8 cellular contexts compared by ENCODE assay signal in the genomic region with DNA sequence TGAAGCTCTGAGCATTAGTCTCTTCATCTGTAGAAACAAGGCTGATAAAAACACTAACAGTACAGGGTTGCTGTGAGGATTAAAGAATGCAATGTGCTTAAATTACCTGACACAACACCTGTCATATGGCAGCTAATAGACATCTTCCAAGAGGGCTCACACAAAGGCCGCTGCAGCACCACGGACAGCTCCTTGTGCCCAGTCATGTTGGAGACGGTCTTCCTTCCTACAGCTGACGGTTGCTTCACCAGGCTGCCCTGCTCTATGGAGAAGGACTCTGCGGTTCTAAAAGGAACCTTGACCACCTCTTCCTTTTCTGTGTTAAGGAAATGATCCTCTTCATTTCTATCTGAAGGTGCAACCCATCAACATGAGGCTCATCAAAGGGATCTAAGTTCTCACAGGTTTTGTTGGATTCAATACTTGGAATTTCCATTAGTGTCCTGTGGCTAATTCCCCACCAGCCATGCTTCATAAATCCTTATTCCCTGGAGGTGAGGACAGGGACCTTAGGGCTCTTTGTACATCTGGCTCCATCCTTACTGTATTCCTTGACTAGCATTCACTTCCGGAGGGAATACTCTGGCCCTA.
A peak's percentile ranks its signal among the peaks of the same experiment; 100 is the strongest.
DNase-seq lines count a peak whose midpoint lies in the region; ATAC-seq and TF ChIP-seq lines count a peak whose summit lies in the region.

No MANE protein-coding gene starts in this region.

- TF ChIP-seq CTCF in endothelial cell (IDR thresholded peaks at IDR 0.05; ENCODE audit: unreplicated experiment) = no peak
- TF ChIP-seq CTCF in progenitor cell of endocrine pancreas (IDR thresholded peaks at IDR 0.05; ENCODE audit: unreplicated experiment) = no peak
- TF ChIP-seq CTCF in suprapubic skin (IDR thresholded peaks at IDR 0.05) = no peak

- DNase-seq in HT1080 (ENCODE audit: low read depth) (peak; percentile 21), endothelial cell (ENCODE audit: low spot score) (peak; percentile 78), progenitor cell of endocrine pancreas (ENCODE audit: low spot score, unreplicated experiment) (peak; percentile 78), suprapubic skin (ENCODE audit: low spot score in 2 of 2) (no peak), GM19240 (ENCODE audit: insufficient read length, low spot score) (no peak)

- no peaks in the 10 kb centered on the region for H3K36me3 Mint-ChIP-seq in endothelial cell (ENCODE audit: low read depth, unreplicated experiment)
- H3K36me3 Mint-ChIP-seq in progenitor cell of endocrine pancreas (ENCODE audit: insufficient read depth) = no peaks in the 10 kb centered on the region

- H3K27me3 ChIP-seq in suprapubic skin = peaks cover 9% of the 10 kb centered on the region

- H3K9me3 ChIP-seq in suprapubic skin = no peaks in the 10 kb centered on the region

- ATAC-seq in SK-N-SH treated with all-trans-retinoic acid at 6 μM for 48 hours (no peak), HG03342 (IDR thresholded peaks at IDR 0.05; ENCODE audit: unreplicated experiment) (no peak), GM18517 (IDR thresholded peaks at IDR 0.05; ENCODE audit: unreplicated experiment) (no peak)

- H3K4me1 ChIP-seq in suprapubic skin = no peaks in the 10 kb centered on the region

- no peaks in the 10 kb centered on the region for H3K36me3 ChIP-seq in suprapubic skin

- H3K4me1 Mint-ChIP-seq in endothelial cell (ENCODE audit: unreplicated experiment) = no peaks in the 10 kb centered on the region
- no peaks in the 10 kb centered on the region for H3K4me1 Mint-ChIP-seq in progenitor cell of endocrine pancreas (ENCODE audit: low read depth)

- H3K27me3 Mint-ChIP-seq in endothelial cell (ENCODE audit: unreplicated experiment) = peaks cover 2% of the 10 kb centered on the region
- H3K27me3 Mint-ChIP-seq in progenitor cell of endocrine pancreas = peaks cover 45% of the 10 kb centered on the region

- H3K27ac ChIP-seq in suprapubic skin = no peak overlapping the region

- H3K27ac Mint-ChIP-seq in endothelial cell (ENCODE audit: unreplicated experiment) (no peak overlapping the region), progenitor cell of endocrine pancreas (no peak overlapping the region)

- no peak for TF ChIP-seq POLR2A in suprapubic skin (IDR thresholded peaks at IDR 0.05)

- H3K9me3 Mint-ChIP-seq in endothelial cell (ENCODE audit: unreplicated experiment) = no peaks in the 10 kb centered on the region
- H3K9me3 Mint-ChIP-seq in progenitor cell of endocrine pancreas (ENCODE audit: low read depth) = no peaks in the 10 kb centered on the region

- WGBS in suprapubic skin = 21% methylated on average over 6 of the region's 6 CpGs

- no peak overlapping the region for H3K4me3 ChIP-seq in suprapubic skin

- no peak for TF ChIP-seq EP300 in suprapubic skin (IDR thresholded peaks at IDR 0.05)

- H3K4me3 Mint-ChIP-seq in endothelial cell (ENCODE audit: unreplicated experiment) (no peak overlapping the region), progenitor cell of endocrine pancreas (ENCODE audit: low read depth) (no peak overlapping the region)

TF ChIP-seq in SK-N-SH treated with all-trans-retinoic acid at 6 μM for 48 hours, 23 proteins besides CTCF, POLR2A, EP300 and RAD21:
- TF ChIP-seq TCF4 (CRISPR knock-in tag; IDR thresholded peaks at IDR 0.05; ENCODE audit: borderline replicate concordance) = no peak
- TF ChIP-seq SNAI2 (CRISPR knock-in tag; IDR thresholded peaks at IDR 0.05) = peak; percentile 70; the same call in 1 of the 2 replicates
- TF ChIP-seq GLIS3 (CRISPR knock-in tag; IDR thresholded peaks at IDR 0.05) = no peak
- TF ChIP-seq, protein P1, sequence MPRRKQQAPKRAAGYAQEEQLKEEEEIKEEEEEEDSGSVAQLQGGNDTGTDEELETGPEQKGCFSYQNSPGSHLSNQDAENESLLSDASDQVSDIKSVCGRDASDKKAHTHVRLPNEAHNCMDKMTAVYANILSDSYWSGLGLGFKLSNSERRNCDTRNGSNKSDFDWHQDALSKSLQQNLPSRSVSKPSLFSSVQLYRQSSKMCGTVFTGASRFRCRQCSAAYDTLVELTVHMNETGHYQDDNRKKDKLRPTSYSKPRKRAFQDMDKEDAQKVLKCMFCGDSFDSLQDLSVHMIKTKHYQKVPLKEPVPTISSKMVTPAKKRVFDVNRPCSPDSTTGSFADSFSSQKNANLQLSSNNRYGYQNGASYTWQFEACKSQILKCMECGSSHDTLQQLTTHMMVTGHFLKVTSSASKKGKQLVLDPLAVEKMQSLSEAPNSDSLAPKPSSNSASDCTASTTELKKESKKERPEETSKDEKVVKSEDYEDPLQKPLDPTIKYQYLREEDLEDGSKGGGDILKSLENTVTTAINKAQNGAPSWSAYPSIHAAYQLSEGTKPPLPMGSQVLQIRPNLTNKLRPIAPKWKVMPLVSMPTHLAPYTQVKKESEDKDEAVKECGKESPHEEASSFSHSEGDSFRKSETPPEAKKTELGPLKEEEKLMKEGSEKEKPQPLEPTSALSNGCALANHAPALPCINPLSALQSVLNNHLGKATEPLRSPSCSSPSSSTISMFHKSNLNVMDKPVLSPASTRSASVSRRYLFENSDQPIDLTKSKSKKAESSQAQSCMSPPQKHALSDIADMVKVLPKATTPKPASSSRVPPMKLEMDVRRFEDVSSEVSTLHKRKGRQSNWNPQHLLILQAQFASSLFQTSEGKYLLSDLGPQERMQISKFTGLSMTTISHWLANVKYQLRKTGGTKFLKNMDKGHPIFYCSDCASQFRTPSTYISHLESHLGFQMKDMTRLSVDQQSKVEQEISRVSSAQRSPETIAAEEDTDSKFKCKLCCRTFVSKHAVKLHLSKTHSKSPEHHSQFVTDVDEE (CRISPR knock-in tag; IDR thresholded peaks at IDR 0.05) = peak; percentile 77
TF ChIP-seq in SK-N-SH treated with all-trans-retinoic acid at 6 μM for 48 hours: peak in this region for 2.

Comparison
In these comparisons a context has a peak if more than half of its experiments do, and no peak if none do; other contexts are left out.
1. DNase-seq: peak in HT1080 (single experiment), endothelial cell (single experiment) and progenitor cell of endocrine pancreas (single experiment); none in suprapubic skin (0 of 2) and GM19240 (single experiment).